In the genomic region with DNA sequence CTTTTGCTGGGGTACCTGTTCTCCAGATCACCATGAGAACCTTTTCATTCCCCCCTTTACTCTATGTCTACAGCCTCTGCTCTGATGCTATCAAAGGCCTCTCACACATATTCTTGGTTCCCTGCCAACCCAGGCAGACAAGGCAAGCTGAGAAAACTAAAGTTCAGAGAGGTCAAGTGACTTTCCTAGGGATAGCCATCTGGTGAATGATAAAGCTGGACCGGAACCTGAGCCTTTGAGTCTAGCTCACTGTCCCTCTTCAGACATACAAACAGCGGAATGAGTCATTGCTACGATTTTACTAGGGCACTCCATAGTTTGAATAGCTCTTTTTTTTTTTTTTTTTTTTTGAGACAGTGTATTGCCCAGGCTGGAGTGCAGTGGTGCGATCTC, we compare ENCODE assay signal across 9 cellular contexts.
DNase-seq lines count a peak whose midpoint lies in the region; ATAC-seq and TF ChIP-seq lines count a peak whose summit lies in the region.
"Had no signal": no experiment of that assay in that cellular context is flagged by ENCODE, and none has a peak within 500 bp of the region (broad histone marks: within the 10 kb centered on the region; RNA-seq: fewer than 3 reads in every experiment).

No MANE protein-coding gene starts in this region.

- no peaks in the 10 kb centered on the region for H3F3A ChIP-seq in MM.1S (ENCODE audit: insufficient read depth, low read length)

- H3K4me2 ChIP-seq in MM.1S (ENCODE audit: low read depth, low read length), result no peak overlapping the region

- TF ChIP-seq CTCF in right atrium auricular region (IDR thresholded peaks at IDR 0.05) (no peak), upper lobe of right lung (IDR thresholded peaks at IDR 0.05) (no peak), MM.1S (IDR thresholded peaks at IDR 0.05; ENCODE audit: low read length) (no peak)

- H3K4me3 ChIP-seq in right atrium auricular region (no peak overlapping the region), upper lobe of right lung (no peak overlapping the region), MM.1S (ENCODE audit: low read length) (no peak overlapping the region)

- H2AFZ ChIP-seq in MM.1S (ENCODE audit: low read length), result no peak overlapping the region

- no peaks in the 10 kb centered on the region for H3K9me3 Mint-ChIP-seq in activated CD4-positive, alpha-beta T cell treated with anti-CD3 and anti-CD28 coated beads for 36 hours (ENCODE audit: low read depth)
- H3K9me3 Mint-ChIP-seq: stimulated activated memory B cell treated with anti-CD40 and anti-IgM and Interleukin-4, amounts not matched to agents 10 μg/mL and 1 μg/mL and 100 μg/mL, for 72 hours had no signal

- peaks cover 24% of the 10 kb centered on the region for H3K79me2 ChIP-seq in MM.1S (ENCODE audit: low read length)

- H3K36me3 ChIP-seq in right atrium auricular region (no peaks in the 10 kb centered on the region), upper lobe of right lung (no peaks in the 10 kb centered on the region), MM.1S (replicated peaks; ENCODE audit: insufficient read depth, low read length) (no peaks in the 10 kb centered on the region)

- no peaks in the 10 kb centered on the region for H3K9me2 ChIP-seq in MM.1S (replicated peaks; ENCODE audit: insufficient read depth, low read length)

- H3K27me3 ChIP-seq in right atrium auricular region (no peaks in the 10 kb centered on the region), upper lobe of right lung (no peaks in the 10 kb centered on the region), MM.1S (replicated peaks; ENCODE audit: insufficient read depth, low read length) (no peaks in the 10 kb centered on the region)

- H3K36me3 Mint-ChIP-seq in activated CD4-positive, alpha-beta T cell treated with anti-CD3 and anti-CD28 coated beads for 36 hours (ENCODE audit: low read depth), result no peaks in the 10 kb centered on the region

- no peak overlapping the region for H3K9ac ChIP-seq in MM.1S (ENCODE audit: low read length)

- intact Hi-C loops in activated CD4-positive, alpha-beta T cell treated with anti-CD3 and anti-CD28 coated beads for 36 hours (cut with DNase I, micrococcal nuclease), result no loop called here
- intact Hi-C loops in upper lobe of right lung (cut with DNase I), result no loop called here

- peak overlapping the region; percentile 81 for H3K27ac Mint-ChIP-seq in activated CD4-positive, alpha-beta T cell treated with anti-CD3 and anti-CD28 coated beads for 36 hours
- H3K27ac Mint-ChIP-seq: stimulated activated memory B cell treated with anti-CD40 and anti-IgM and Interleukin-4, amounts not matched to agents 10 μg/mL and 1 μg/mL and 100 μg/mL, for 72 hours had no signal

- H3K4me1 ChIP-seq in right atrium auricular region (peaks cover 0 to 35% of the 10 kb centered on the region in 2 donors), upper lobe of right lung (peaks cover 31% of the 10 kb centered on the region), MM.1S (ENCODE audit: low read length) (no peaks in the 10 kb centered on the region)

- H4K20me1 ChIP-seq in MM.1S (ENCODE audit: insufficient read depth, low read length), result no peaks in the 10 kb centered on the region; the same call in 1 of the 2 replicates

- no peaks in the 10 kb centered on the region for H3K27me3 Mint-ChIP-seq in activated CD4-positive, alpha-beta T cell treated with anti-CD3 and anti-CD28 coated beads for 36 hours
- H3K27me3 Mint-ChIP-seq: stimulated activated memory B cell treated with anti-CD40 and anti-IgM and Interleukin-4, amounts not matched to agents 10 μg/mL and 1 μg/mL and 100 μg/mL, for 72 hours had no signal

- CTCF ChIA-PET in activated CD4-positive, alpha-beta T cell treated with anti-CD3 and anti-CD28 coated beads for 36 hours (lab: Charles Lee), result interaction anchor here (0.9 kb wide), 1 partner anchor 64 kb away, joined by 4 read pairs; no protein-coding TSS in a partner anchor

- peak overlapping the region; percentile 65 to 76 for H3K27ac ChIP-seq in right atrium auricular region
- H3K27ac ChIP-seq in upper lobe of right lung, result peak overlapping the region; percentile 65
- H3K27ac ChIP-seq in MM.1S (ENCODE audit: low read length), result no peak overlapping the region

- no peak for DNase-seq in activated CD4-positive, alpha-beta T cell treated with anti-CD3 and anti-CD28 coated beads for 36 hours
- no peak for DNase-seq in activated CD4-positive, alpha-beta T cell treated with anti-CD3 and anti-CD28 coated beads for 4 hours
- DNase-seq in T1000 (lab: John Stamatoyannopoulos, UW) (peak; percentile 49), right atrium auricular region (ENCODE audit: low spot score) (no peak), upper lobe of right lung (no peak), MM.1S (no peak), 8988T (no peak)

- POLR2A ChIA-PET in activated CD4-positive, alpha-beta T cell treated with anti-CD3 and anti-CD28 coated beads for 36 hours (lab: Charles Lee), result no interaction called here

- peak; percentile 44 for ATAC-seq in activated CD4-positive, alpha-beta T cell treated with anti-CD3 and anti-CD28 coated beads for 36 hours
- peak; percentile 81 for ATAC-seq in upper lobe of right lung
- ATAC-seq in HG02610 (IDR thresholded peaks at IDR 0.05; ENCODE audit: unreplicated experiment), result no peak
- ATAC-seq: stimulated activated memory B cell treated with anti-CD40 and anti-IgM and Interleukin-4, amounts not matched to agents 10 μg/mL and 1 μg/mL and 100 μg/mL, for 72 hours had no signal

- H3K9me3 ChIP-seq in right atrium auricular region (no peaks in the 10 kb centered on the region), upper lobe of right lung (no peaks in the 10 kb centered on the region), MM.1S (replicated peaks; ENCODE audit: insufficient read depth, low read length) (no peaks in the 10 kb centered on the region)

- peaks cover 50% of the 10 kb centered on the region for H3K4me1 Mint-ChIP-seq in activated CD4-positive, alpha-beta T cell treated with anti-CD3 and anti-CD28 coated beads for 36 hours

- H3K4me3 Mint-ChIP-seq in activated CD4-positive, alpha-beta T cell treated with anti-CD3 and anti-CD28 coated beads for 36 hours, result no peak overlapping the region
- H3K4me3 Mint-ChIP-seq: stimulated activated memory B cell treated with anti-CD40 and anti-IgM and Interleukin-4, amounts not matched to agents 10 μg/mL and 1 μg/mL and 100 μg/mL, for 72 hours had no signal
